In the genomic region with DNA sequence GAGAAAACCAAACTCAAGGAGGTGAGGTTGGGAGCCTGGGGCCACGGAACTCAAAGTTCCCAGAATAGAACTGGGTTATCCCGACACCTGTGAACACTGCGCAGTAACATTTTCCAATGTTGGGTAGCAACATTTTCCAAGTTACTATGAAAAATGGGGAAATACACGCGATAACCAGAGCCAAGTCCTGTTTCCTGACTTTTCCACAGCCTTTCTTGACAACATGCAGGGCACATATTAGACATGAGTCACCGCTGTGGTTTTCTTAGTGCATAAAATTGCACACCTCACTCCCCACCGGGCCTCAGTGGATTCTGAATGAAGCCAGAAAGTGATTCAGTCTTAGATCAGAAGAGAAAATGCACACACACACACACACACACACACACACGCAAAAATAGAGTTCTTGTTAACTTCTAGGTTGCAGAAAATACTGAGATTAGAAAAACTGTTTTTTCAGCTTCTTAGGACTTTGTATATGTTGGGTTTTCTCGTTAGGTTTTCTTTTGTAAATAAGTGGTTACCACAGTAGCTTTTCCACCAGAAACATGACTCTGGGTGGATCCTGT, we compare ENCODE assay signal across 1 cellular context.
TF ChIP-seq lines count a peak whose summit lies in the region.

No MANE protein-coding gene starts in this region.

TF ChIP-seq in HEK293, 187 proteins besides CTCF, POLR2A, EP300 and RAD21 (continued from another document):
- TF ChIP-seq, protein P1, sequence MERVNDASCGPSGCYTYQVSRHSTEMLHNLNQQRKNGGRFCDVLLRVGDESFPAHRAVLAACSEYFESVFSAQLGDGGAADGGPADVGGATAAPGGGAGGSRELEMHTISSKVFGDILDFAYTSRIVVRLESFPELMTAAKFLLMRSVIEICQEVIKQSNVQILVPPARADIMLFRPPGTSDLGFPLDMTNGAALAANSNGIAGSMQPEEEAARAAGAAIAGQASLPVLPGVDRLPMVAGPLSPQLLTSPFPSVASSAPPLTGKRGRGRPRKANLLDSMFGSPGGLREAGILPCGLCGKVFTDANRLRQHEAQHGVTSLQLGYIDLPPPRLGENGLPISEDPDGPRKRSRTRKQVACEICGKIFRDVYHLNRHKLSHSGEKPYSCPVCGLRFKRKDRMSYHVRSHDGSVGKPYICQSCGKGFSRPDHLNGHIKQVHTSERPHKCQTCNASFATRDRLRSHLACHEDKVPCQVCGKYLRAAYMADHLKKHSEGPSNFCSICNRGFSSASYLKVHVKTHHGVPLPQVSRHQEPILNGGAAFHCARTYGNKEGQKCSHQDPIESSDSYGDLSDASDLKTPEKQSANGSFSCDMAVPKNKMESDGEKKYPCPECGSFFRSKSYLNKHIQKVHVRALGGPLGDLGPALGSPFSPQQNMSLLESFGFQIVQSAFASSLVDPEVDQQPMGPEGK (tag by site-specific recombination; IDR thresholded peaks at IDR 0.05) = 0 out of 2 replicates have a peak, but pooled peaks have one; percentile 28
- TF ChIP-seq, protein P2, sequence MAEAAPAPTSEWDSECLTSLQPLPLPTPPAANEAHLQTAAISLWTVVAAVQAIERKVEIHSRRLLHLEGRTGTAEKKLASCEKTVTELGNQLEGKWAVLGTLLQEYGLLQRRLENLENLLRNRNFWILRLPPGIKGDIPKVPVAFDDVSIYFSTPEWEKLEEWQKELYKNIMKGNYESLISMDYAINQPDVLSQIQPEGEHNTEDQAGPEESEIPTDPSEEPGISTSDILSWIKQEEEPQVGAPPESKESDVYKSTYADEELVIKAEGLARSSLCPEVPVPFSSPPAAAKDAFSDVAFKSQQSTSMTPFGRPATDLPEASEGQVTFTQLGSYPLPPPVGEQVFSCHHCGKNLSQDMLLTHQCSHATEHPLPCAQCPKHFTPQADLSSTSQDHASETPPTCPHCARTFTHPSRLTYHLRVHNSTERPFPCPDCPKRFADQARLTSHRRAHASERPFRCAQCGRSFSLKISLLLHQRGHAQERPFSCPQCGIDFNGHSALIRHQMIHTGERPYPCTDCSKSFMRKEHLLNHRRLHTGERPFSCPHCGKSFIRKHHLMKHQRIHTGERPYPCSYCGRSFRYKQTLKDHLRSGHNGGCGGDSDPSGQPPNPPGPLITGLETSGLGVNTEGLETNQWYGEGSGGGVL (tag by site-specific recombination; IDR thresholded peaks at IDR 0.05) = no peak; the same call in 1 of the 2 replicates
- TF ChIP-seq, protein P3, sequence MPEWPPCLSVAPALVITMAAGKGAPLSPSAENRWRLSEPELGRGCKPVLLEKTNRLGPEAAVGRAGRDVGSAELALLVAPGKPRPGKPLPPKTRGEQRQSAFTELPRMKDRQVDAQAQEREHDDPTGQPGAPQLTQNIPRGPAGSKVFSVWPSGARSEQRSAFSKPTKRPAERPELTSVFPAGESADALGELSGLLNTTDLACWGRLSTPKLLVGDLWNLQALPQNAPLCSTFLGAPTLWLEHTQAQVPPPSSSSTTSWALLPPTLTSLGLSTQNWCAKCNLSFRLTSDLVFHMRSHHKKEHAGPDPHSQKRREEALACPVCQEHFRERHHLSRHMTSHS (tag by site-specific recombination; IDR thresholded peaks at IDR 0.05) = no peak
- TF ChIP-seq ZFP37 (tag by site-specific recombination; IDR thresholded peaks at IDR 0.05) (no peak), ZFHX2 (tag by site-specific recombination; conservative IDR thresholded peaks at IDR 0.05) (no peak), RBAK (tag by site-specific recombination; IDR thresholded peaks at IDR 0.05) (no peak), ZBTB8A (tag by site-specific recombination; IDR thresholded peaks at IDR 0.05) (no peak), ZNF2 (tag by site-specific recombination; IDR thresholded peaks at IDR 0.05) (no peak), OVOL3 (tag by site-specific recombination; IDR thresholded peaks at IDR 0.05) (no peak), ZNF184 (tag by site-specific recombination; IDR thresholded peaks at IDR 0.05) (0 out of 2 replicates have a peak, but pooled peaks have one; percentile 44), ZNF600 (tag by site-specific recombination; IDR thresholded peaks at IDR 0.05) (0 out of 2 replicates have a peak, but pooled peaks have one; percentile 34), ZNF571 (tag by site-specific recombination; IDR thresholded peaks at IDR 0.05) (no peak), ZNF335 (tag by site-specific recombination; conservative IDR thresholded peaks at IDR 0.05) (no peak; the same call in 1 of the 2 replicates), ZNF341 (tag by site-specific recombination; IDR thresholded peaks at IDR 0.05; ENCODE audit: low read depth) (no peak), ZNF211 (tag by site-specific recombination; IDR thresholded peaks at IDR 0.05; ENCODE audit: low read depth) (no peak), ZEB2 (tag by site-specific recombination; IDR thresholded peaks at IDR 0.05) (no peak), ZNF521 (tag by site-specific recombination; IDR thresholded peaks at IDR 0.05) (no peak), ZNF366 (tag by site-specific recombination; conservative IDR thresholded peaks at IDR 0.05) (peak; percentile 60; the same call in 1 of the 2 replicates), ZNF623 (tag by site-specific recombination; IDR thresholded peaks at IDR 0.05) (no peak), SCRT2 (tag by site-specific recombination; IDR thresholded peaks at IDR 0.05) (peak; percentile 11; the same call in 1 of the 2 replicates), ZNF292 (tag by site-specific recombination; IDR thresholded peaks at IDR 0.05; ENCODE audit: borderline replicate concordance, low read depth) (no peak), ZNF350 (tag by site-specific recombination; IDR thresholded peaks at IDR 0.05) (no peak)
- TF ChIP-seq, protein P4, sequence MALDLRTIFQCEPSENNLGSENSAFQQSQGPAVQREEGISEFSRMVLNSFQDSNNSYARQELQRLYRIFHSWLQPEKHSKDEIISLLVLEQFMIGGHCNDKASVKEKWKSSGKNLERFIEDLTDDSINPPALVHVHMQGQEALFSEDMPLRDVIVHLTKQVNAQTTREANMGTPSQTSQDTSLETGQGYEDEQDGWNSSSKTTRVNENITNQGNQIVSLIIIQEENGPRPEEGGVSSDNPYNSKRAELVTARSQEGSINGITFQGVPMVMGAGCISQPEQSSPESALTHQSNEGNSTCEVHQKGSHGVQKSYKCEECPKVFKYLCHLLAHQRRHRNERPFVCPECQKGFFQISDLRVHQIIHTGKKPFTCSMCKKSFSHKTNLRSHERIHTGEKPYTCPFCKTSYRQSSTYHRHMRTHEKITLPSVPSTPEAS (tag by site-specific recombination; IDR thresholded peaks at IDR 0.05) = peak; percentile 80
- TF ChIP-seq, protein P5, sequence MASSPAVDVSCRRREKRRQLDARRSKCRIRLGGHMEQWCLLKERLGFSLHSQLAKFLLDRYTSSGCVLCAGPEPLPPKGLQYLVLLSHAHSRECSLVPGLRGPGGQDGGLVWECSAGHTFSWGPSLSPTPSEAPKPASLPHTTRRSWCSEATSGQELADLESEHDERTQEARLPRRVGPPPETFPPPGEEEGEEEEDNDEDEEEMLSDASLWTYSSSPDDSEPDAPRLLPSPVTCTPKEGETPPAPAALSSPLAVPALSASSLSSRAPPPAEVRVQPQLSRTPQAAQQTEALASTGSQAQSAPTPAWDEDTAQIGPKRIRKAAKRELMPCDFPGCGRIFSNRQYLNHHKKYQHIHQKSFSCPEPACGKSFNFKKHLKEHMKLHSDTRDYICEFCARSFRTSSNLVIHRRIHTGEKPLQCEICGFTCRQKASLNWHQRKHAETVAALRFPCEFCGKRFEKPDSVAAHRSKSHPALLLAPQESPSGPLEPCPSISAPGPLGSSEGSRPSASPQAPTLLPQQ (tag by site-specific recombination; IDR thresholded peaks at IDR 0.05) = peak; percentile 35; the same call in 1 of the 2 replicates
- TF ChIP-seq, protein P6, sequence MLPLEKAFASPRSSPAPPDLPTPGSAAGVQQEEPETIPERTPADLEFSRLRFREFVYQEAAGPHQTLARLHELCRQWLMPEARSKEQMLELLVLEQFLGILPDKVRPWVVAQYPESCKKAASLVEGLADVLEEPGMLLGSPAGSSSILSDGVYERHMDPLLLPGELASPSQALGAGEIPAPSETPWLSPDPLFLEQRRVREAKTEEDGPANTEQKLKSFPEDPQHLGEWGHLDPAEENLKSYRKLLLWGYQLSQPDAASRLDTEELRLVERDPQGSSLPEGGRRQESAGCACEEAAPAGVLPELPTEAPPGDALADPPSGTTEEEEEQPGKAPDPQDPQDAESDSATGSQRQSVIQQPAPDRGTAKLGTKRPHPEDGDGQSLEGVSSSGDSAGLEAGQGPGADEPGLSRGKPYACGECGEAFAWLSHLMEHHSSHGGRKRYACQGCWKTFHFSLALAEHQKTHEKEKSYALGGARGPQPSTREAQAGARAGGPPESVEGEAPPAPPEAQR (tag by site-specific recombination; IDR thresholded peaks at IDR 0.05) = no peak
- TF ChIP-seq, protein P7, sequence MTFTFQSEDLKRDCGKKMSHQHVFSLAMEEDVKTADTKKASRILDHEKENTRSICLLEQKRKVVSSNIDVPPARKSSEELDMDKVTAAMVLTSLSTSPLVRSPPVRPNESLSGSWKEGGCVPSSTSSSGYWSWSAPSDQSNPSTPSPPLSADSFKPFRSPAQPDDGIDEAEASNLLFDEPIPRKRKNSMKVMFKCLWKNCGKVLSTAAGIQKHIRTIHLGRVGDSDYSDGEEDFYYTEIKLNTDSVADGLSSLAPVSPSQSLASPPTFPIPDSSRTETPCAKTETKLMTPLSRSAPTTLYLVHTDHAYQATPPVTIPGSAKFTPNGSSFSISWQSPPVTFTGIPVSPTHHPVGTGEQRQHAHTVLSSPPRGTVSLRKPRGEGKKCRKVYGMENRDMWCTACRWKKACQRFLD (tag by site-specific recombination; IDR thresholded peaks at IDR 0.05) = no peak
- TF ChIP-seq, protein P8, sequence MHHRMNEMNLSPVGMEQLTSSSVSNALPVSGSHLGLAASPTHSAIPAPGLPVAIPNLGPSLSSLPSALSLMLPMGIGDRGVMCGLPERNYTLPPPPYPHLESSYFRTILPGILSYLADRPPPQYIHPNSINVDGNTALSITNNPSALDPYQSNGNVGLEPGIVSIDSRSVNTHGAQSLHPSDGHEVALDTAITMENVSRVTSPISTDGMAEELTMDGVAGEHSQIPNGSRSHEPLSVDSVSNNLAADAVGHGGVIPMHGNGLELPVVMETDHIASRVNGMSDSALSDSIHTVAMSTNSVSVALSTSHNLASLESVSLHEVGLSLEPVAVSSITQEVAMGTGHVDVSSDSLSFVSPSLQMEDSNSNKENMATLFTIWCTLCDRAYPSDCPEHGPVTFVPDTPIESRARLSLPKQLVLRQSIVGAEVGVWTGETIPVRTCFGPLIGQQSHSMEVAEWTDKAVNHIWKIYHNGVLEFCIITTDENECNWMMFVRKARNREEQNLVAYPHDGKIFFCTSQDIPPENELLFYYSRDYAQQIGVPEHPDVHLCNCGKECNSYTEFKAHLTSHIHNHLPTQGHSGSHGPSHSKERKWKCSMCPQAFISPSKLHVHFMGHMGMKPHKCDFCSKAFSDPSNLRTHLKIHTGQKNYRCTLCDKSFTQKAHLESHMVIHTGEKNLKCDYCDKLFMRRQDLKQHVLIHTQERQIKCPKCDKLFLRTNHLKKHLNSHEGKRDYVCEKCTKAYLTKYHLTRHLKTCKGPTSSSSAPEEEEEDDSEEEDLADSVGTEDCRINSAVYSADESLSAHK (tag by site-specific recombination; IDR thresholded peaks at IDR 0.05) = no peak
- TF ChIP-seq, protein P9, sequence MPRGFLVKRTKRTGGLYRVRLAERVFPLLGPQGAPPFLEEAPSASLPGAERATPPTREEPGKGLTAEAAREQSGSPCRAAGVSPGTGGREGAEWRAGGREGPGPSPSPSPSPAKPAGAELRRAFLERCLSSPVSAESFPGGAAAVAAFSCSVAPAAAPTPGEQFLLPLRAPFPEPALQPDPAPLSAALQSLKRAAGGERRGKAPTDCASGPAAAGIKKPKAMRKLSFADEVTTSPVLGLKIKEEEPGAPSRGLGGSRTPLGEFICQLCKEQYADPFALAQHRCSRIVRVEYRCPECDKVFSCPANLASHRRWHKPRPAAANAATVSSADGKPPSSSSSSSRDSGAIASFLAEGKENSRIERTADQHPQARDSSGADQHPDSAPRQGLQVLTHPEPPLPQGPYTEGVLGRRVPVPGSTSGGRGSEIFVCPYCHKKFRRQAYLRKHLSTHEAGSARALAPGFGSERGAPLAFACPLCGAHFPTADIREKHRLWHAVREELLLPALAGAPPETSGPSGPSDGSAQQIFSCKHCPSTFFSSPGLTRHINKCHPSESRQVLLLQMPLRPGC (tag by site-specific recombination; IDR thresholded peaks at IDR 0.05) = 0 out of 2 replicates have a peak, but pooled peaks have one; percentile 30
TF ChIP-seq in HEK293: peak in this region for 12.
